Comparison of ENCODE assay signal across 14 cellular contexts in genomic region chr4:25928320-25928955, GRCh38. TPM values are rescaled to one million over a fixed set of nuclear protein-coding genes. Genes with fewer than 3 reads are reported as not detected.
DNase-seq lines count a peak whose midpoint lies in the region; ATAC-seq and TF ChIP-seq lines count a peak whose summit lies in the region.
"Had no signal": no experiment of that assay in that cellular context is flagged by ENCODE, and none has a peak within 500 bp of the region (broad histone marks: within the 10 kb centered on the region; RNA-seq: fewer than 3 reads in every experiment).

No MANE protein-coding gene starts in this region.

- H3K9me3 Mint-ChIP-seq in dendritic cell treated with granulocyte-macrophage colony-stimulating factor and Interleukin-4, amounts not matched to agents 40 ng/mL and 50 ng/mL, for 4 days, result no peaks in the 10 kb centered on the region
- H3K9me3 Mint-ChIP-seq in MCF 10A (ENCODE audit: unreplicated experiment), result no peaks in the 10 kb centered on the region
- H3K9me3 Mint-ChIP-seq: CD4-positive, CD25-positive, alpha-beta regulatory T cell had no signal

- ATAC-seq in sciatic nerve (peak; percentile 52), GM18858 (IDR thresholded peaks at IDR 0.05; ENCODE audit: unreplicated experiment) (no peak)

- CTCF ChIA-PET in MCF 10A (lab: Yijun Ruan, JAX), result interaction anchor here (0.6 to 2.3 kb wide), 11 partner anchors 8 to 488 kb away, joined by 3 to 7 read pairs (median 3); no protein-coding TSS in a partner anchor

- DNase-seq in DMS53 (lab: John Stamatoyannopoulos, UW) (peak; percentile 86), NCI-H2081 (lab: John Stamatoyannopoulos, UW) (peak; percentile 85 to 97), sciatic nerve (ENCODE audit: low spot score) (no peak), MCF 10A (ENCODE audit: unreplicated experiment) (no peak), HUDEP-2 (lab: John Stamatoyannopoulos, UW; ENCODE audit: unreplicated experiment in 76 of 76) (no peak), MG63 (no peak)
- DNase-seq: activated CD4-positive, alpha-beta T cell treated with anti-CD3 and anti-CD28 coated beads for 4 hours; activated naive CD4-positive, alpha-beta T cell; CD4-positive, CD25-positive, alpha-beta regulatory T cell; NCI-H1694; SIG-M5; stimulated activated CD4-positive, alpha-beta T cell treated with anti-CD3 and anti-CD28 coated beads, Interleukin-15, amount 100 ng/mL, for 24 hours had no signal

- POLR2A ChIA-PET in MCF 10A (lab: Yijun Ruan, JAX), result interaction anchor here (0.7 to 1.1 kb wide), 2 partner anchors 14 to 33 kb away, joined by 3 read pairs; partner anchors contain the start of gene SMIM20

- H3K4me3 Mint-ChIP-seq in dendritic cell treated with granulocyte-macrophage colony-stimulating factor and Interleukin-4, amounts not matched to agents 40 ng/mL and 50 ng/mL, for 4 days, result peak overlapping the region; percentile 24
- no peak overlapping the region for H3K4me3 Mint-ChIP-seq in MCF 10A (ENCODE audit: unreplicated experiment)
- H3K4me3 Mint-ChIP-seq: CD4-positive, CD25-positive, alpha-beta regulatory T cell had no signal

- TF ChIP-seq CTCF in MCF 10A (IDR thresholded peaks at IDR 0.05; ENCODE audit: unreplicated experiment), result no peak

- no peaks in the 10 kb centered on the region for H3K27me3 ChIP-seq in MG63

- H3K4me3 ChIP-seq in MG63, result no peak overlapping the region

- H3K9me3 ChIP-seq in MG63, result no peaks in the 10 kb centered on the region

- H3K36me3 Mint-ChIP-seq in dendritic cell treated with granulocyte-macrophage colony-stimulating factor and Interleukin-4, amounts not matched to agents 40 ng/mL and 50 ng/mL, for 4 days (ENCODE audit: low read depth), result no peaks in the 10 kb centered on the region
- H3K36me3 Mint-ChIP-seq in MCF 10A (ENCODE audit: insufficient read depth, unreplicated experiment), result peaks cover 18% of the 10 kb centered on the region

- no TSS peak for BruUV-seq in MCF 10A (replicated peaks; lab: Mats Ljungman, UMichigan)

- H3K27ac Mint-ChIP-seq in dendritic cell treated with granulocyte-macrophage colony-stimulating factor and Interleukin-4, amounts not matched to agents 40 ng/mL and 50 ng/mL, for 4 days, result peak overlapping the region; percentile 82
- no peak overlapping the region for H3K27ac Mint-ChIP-seq in MCF 10A (ENCODE audit: low read depth, unreplicated experiment)
- H3K27ac Mint-ChIP-seq: CD4-positive, CD25-positive, alpha-beta regulatory T cell had no signal

- intact Hi-C loops in dendritic cell treated with granulocyte-macrophage colony-stimulating factor and Interleukin-4, amounts not matched to agents 40 ng/mL and 50 ng/mL, for 4 days (cut with micrococcal nuclease), result loop anchor here (5.0 to 10.0 kb wide), 2 partner anchors 396 to 484 kb away; partner anchors contain the start of gene RBPJ
- intact Hi-C loops in sciatic nerve (cut with DNase I) (no loop called here), MCF 10A (cut with micrococcal nuclease) (no loop called here)

- no peaks in the 10 kb centered on the region for H3K27me3 Mint-ChIP-seq in dendritic cell treated with granulocyte-macrophage colony-stimulating factor and Interleukin-4, amounts not matched to agents 40 ng/mL and 50 ng/mL, for 4 days
- no peaks in the 10 kb centered on the region for H3K27me3 Mint-ChIP-seq in MCF 10A (ENCODE audit: insufficient read depth, unreplicated experiment)
- H3K27me3 Mint-ChIP-seq: CD4-positive, CD25-positive, alpha-beta regulatory T cell had no signal

- peaks cover 29% of the 10 kb centered on the region for H3K4me1 Mint-ChIP-seq in dendritic cell treated with granulocyte-macrophage colony-stimulating factor and Interleukin-4, amounts not matched to agents 40 ng/mL and 50 ng/mL, for 4 days (ENCODE audit: low read depth)
- no peaks in the 10 kb centered on the region for H3K4me1 Mint-ChIP-seq in MCF 10A (ENCODE audit: insufficient read depth, unreplicated experiment)

- peaks cover 5% of the 10 kb centered on the region; the same call in 1 of the 2 replicates for H3K36me3 ChIP-seq in MG63

RNA-seq across cellular contexts. Expression of gene SMIM20, which starts 14.4 kb away (rescaled TPM):
- total RNA-seq in sciatic nerve, result 22.7 TPM
- total RNA-seq in MCF 10A (2022), result 38.2 and 45.1 TPM in 2 replicates
- total RNA-seq in MG63 (2014; rRNA removed; shearing (Covaris generic); ENCODE audit: low replicate concordance), result 23.1 and 35.9 TPM in 2 replicates

Comparison
In these comparisons a context has a peak if more than half of its experiments do, and no peak if none do; other contexts are left out.
1. DNase-seq: peak in DMS53 (single experiment) and NCI-H2081 (2 of 2); none in sciatic nerve (single experiment), MCF 10A (single experiment), HUDEP-2 (0 of 76) and MG63 (single experiment).